ENCODE assay signal across 10 cellular contexts in the genomic region with DNA sequence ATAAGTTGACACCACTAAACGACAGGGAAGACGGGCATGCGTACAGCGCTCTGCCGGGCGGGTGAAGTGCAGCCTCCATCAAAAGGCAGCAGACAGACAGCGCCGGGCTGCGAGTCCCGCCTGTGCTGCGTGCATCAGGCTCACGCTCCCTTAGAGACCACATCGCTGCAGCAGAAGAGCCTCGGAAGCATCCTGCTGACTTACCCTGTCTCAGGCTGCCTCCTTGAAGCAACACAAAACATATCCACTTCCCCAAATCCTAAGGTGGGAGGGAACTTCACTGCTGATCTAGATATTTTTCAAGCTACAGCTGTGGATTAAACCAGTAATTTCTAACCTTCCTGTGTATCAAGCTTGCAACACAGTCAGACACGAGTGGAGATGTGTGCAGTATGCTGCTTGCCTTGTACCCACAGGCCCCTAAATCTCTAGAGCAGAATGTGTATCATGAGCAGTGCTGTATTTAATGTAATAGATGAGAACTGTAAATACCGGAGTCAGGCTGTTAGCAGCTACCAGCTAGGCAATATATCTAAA. TPM values are rescaled to one million over a fixed set of nuclear protein-coding genes. Genes with fewer than 3 reads are reported as not detected.
DNase-seq lines count a peak whose midpoint lies in the region; ATAC-seq and TF ChIP-seq lines count a peak whose summit lies in the region.
"Had no signal": no experiment of that assay in that cellular context is flagged by ENCODE, and none has a peak within 500 bp of the region (broad histone marks: within the 10 kb centered on the region; RNA-seq: fewer than 3 reads in every experiment).

No MANE protein-coding gene starts in this region.

- DNase-seq in NCI-H2171 treated with DMSO at 0.1 percent for 48 hours (lab: John Stamatoyannopoulos, UW): peak; percentile 94
- peak; percentile 48 for DNase-seq in SK-N-SH
- no peak for DNase-seq in GM13977 (ENCODE audit: low spot score)
- DNase-seq in kidney tubule cell (ENCODE audit: low spot score): no peak
- DNase-seq in GOT3 (lab: John Stamatoyannopoulos, UW): no peak
- DNase-seq: IMR-90, Right ventricle myocardium superior had no signal

- TF ChIP-seq RAD21 in SK-N-SH (IDR thresholded peaks at IDR 0.05; ENCODE audit: low read length): 0 out of 2 replicates have a peak, but pooled peaks have one; percentile 8

- no peaks in the 10 kb centered on the region for H3K9me2 ChIP-seq in SK-N-SH

- no peaks in the 10 kb centered on the region for H3K79me2 ChIP-seq in SK-N-SH (ENCODE audit: insufficient read depth)

- peaks cover 19% of the 10 kb centered on the region; the same call in 1 of the 2 replicates for H3K27me3 ChIP-seq in HUES64 (ENCODE audit: insufficient read depth, low read length)
- no peaks in the 10 kb centered on the region for H3K27me3 ChIP-seq in SK-N-SH (ENCODE audit: insufficient read depth)
- H3K27me3 ChIP-seq in layer of hippocampus (ENCODE audit: control insufficient read depth, insufficient read depth, low read length): no peaks in the 10 kb centered on the region

- no peaks in the 10 kb centered on the region for H3K9me3 ChIP-seq in HUES64 (ENCODE audit: insufficient read depth, low read depth, low read length)
- H3K9me3 ChIP-seq in SK-N-SH: no peaks in the 10 kb centered on the region

- peak overlapping the region; percentile 20; the same call in 1 of the 2 replicates for H3K4me3 ChIP-seq in HUES64 (ENCODE audit: low read length)
- H3K4me3 ChIP-seq in SK-N-SH (ENCODE audit: low read depth in 2 of 2, low read length in 1 of 2): peak overlapping the region in 1 of 2 experiments; percentile 52; a peak in 2 of 4 replicates

- peak in 1 of 2 experiments; percentile 16; a peak in 1 of 4 replicates for TF ChIP-seq EP300 in SK-N-SH (IDR thresholded peaks at IDR 0.05; ENCODE audit: borderline replicate concordance in 1 of 2, low read depth in 1 of 2, low read length in 1 of 2)

- POLR2A ChIA-PET in SK-N-SH (lab: Yijun Ruan, JAX): interaction anchor here (0.8 to 1.7 kb wide), 8 partner anchors 8 to 1053 kb away, joined by 3 to 7 read pairs (median 4); a partner anchor contains a TSS

- in situ Hi-C loops in GM13977 (cut with MboI; ENCODE audit: low pct_unique_long_range_greater_than_20kb, low sequenced_read_pairs, unreplicated experiment): no loop called here

- WGBS in HUES64: 26% methylated on average over 15 of the region's 16 CpGs
- 7% methylated on average over 16 of the region's 16 CpGs for WGBS in SK-N-SH (ENCODE audit: low lambda C conversion rate)

- H3K9ac ChIP-seq in HUES64 (ENCODE audit: low read depth, low read length) (no peak overlapping the region), SK-N-SH (no peak overlapping the region)

- H3K27ac ChIP-seq in HUES64 (ENCODE audit: low read depth, low read length): no peak overlapping the region
- H3K27ac ChIP-seq in SK-N-SH (ENCODE audit: low read depth in 2 of 2, low read length in 1 of 2): peak overlapping the region in 1 of 2 experiments; percentile 100; a peak in 2 of 4 replicates
- H3K27ac ChIP-seq in layer of hippocampus (ENCODE audit: low read depth, low read length): peak overlapping the region; percentile 46

- peaks cover 27% of the 10 kb centered on the region for H3K4me1 ChIP-seq in HUES64 (ENCODE audit: insufficient read depth, low read length)
- peaks cover 0 to 42% of the 10 kb centered on the region in 2 experiments; a peak in 2 of 4 replicates for H3K4me1 ChIP-seq in SK-N-SH (ENCODE audit: control insufficient read depth in 1 of 2, insufficient read depth in 2 of 2, low read depth in 1 of 2, low read length in 1 of 2)

- H3F3A ChIP-seq in SK-N-SH (replicated peaks; ENCODE audit: insufficient read depth): no peaks in the 10 kb centered on the region

- H3K4me2 ChIP-seq in SK-N-SH: peak overlapping the region; percentile 13; the same call in 1 of the 2 replicates

- ATAC-seq in HG02623 (IDR thresholded peaks at IDR 0.05; ENCODE audit: unreplicated experiment): no peak

- CTCF ChIA-PET in SK-N-SH (lab: Yijun Ruan, JAX): interaction anchor here (0.9 to 3.1 kb wide), 13 partner anchors 14 to 522 kb away, joined by 3 to 11 read pairs (median 4); no protein-coding TSS in a partner anchor

- H2AFZ ChIP-seq in SK-N-SH (ENCODE audit: low read depth): no peak overlapping the region

- no peaks in the 10 kb centered on the region for H3K36me3 ChIP-seq in HUES64 (ENCODE audit: insufficient read depth, low read length)
- H3K36me3 ChIP-seq in SK-N-SH (replicated peaks in 1 of 2; ENCODE audit: control insufficient read depth in 1 of 2, insufficient read depth in 2 of 2, low read length in 1 of 2): no peaks in the 10 kb centered on the region

- no peak for TF ChIP-seq CTCF in SK-N-SH (IDR thresholded peaks at IDR 0.05)
- TF ChIP-seq CTCF in GM13977 (IDR thresholded peaks at IDR 0.05; ENCODE audit: extremely low read depth, insufficient read depth, missing control alignments): no peak

- H4K20me1 ChIP-seq in SK-N-SH (ENCODE audit: insufficient read depth): no peaks in the 10 kb centered on the region

TF ChIP-seq in SK-N-SH, 30 proteins besides CTCF, POLR2A, EP300 and RAD21:
- TF ChIP-seq FOSL2 (IDR thresholded peaks at IDR 0.05; ENCODE audit: borderline replicate concordance, low read depth) (no peak), SIN3A (IDR thresholded peaks at IDR 0.05; ENCODE audit: borderline replicate concordance, low read depth, low read length) (no peak), FOXM1 (IDR thresholded peaks at IDR 0.05; ENCODE audit: low read depth) (no peak), ELF1 (IDR thresholded peaks at IDR 0.05) (no peak), CHD2 (IDR thresholded peaks at IDR 0.05; ENCODE audit: low read length, partially characterized antibody) (peak; percentile 65), RFX5 (IDR thresholded peaks at IDR 0.05; ENCODE audit: low read length) (0 out of 2 replicates have a peak, but pooled peaks have one; percentile 39), NFIC (IDR thresholded peaks at IDR 0.05; ENCODE audit: borderline replicate concordance) (no peak), NRF1 (IDR thresholded peaks at IDR 0.05; ENCODE audit: low read depth, low read length) (peak; percentile 55; the same call in 1 of the 2 replicates), MXI1 (IDR thresholded peaks at IDR 0.05; ENCODE audit: low read depth, low read length) (peak; percentile 64; the same call in 1 of the 2 replicates), EZH2phosphoT487 (IDR thresholded peaks at IDR 0.05; ENCODE audit: borderline replicate concordance, low read depth) (no peak), SMC3 (IDR thresholded peaks at IDR 0.05; ENCODE audit: low read depth, low read length) (peak; percentile 0; the same call in 1 of the 2 replicates), TEAD4 (IDR thresholded peaks at IDR 0.05; ENCODE audit: borderline replicate concordance, insufficient read depth) (no peak), TAF1 (IDR thresholded peaks at IDR 0.05; ENCODE audit: borderline replicate concordance, low read depth, low read length) (no peak), RCOR1 (IDR thresholded peaks at IDR 0.05; ENCODE audit: low read length) (0 out of 2 replicates have a peak, but pooled peaks have one; percentile 21), RXRA (IDR thresholded peaks at IDR 0.05; ENCODE audit: borderline replicate concordance, low read depth) (no peak)
- TF ChIP-seq, protein P1, sequence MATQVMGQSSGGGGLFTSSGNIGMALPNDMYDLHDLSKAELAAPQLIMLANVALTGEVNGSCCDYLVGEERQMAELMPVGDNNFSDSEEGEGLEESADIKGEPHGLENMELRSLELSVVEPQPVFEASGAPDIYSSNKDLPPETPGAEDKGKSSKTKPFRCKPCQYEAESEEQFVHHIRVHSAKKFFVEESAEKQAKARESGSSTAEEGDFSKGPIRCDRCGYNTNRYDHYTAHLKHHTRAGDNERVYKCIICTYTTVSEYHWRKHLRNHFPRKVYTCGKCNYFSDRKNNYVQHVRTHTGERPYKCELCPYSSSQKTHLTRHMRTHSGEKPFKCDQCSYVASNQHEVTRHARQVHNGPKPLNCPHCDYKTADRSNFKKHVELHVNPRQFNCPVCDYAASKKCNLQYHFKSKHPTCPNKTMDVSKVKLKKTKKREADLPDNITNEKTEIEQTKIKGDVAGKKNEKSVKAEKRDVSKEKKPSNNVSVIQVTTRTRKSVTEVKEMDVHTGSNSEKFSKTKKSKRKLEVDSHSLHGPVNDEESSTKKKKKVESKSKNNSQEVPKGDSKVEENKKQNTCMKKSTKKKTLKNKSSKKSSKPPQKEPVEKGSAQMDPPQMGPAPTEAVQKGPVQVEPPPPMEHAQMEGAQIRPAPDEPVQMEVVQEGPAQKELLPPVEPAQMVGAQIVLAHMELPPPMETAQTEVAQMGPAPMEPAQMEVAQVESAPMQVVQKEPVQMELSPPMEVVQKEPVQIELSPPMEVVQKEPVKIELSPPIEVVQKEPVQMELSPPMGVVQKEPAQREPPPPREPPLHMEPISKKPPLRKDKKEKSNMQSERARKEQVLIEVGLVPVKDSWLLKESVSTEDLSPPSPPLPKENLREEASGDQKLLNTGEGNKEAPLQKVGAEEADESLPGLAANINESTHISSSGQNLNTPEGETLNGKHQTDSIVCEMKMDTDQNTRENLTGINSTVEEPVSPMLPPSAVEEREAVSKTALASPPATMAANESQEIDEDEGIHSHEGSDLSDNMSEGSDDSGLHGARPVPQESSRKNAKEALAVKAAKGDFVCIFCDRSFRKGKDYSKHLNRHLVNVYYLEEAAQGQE (IDR thresholded peaks at IDR 0.05; ENCODE audit: low read depth, low read length): no peak

RNA-seq across cellular contexts. Expression of a gene that starts 6.4 kb away (rescaled TPM):
- polyA plus RNA-seq in HUES64 (2013, experiment 1 of 2): 0.35 TPM
- 0.25 TPM for polyA plus RNA-seq in HUES64 (2013, experiment 2 of 2)
- 0.20 and 1.2 TPM in 2 replicates for polyA plus RNA-seq in SK-N-SH (2012; rRNA removed)
- 0.80 and 1.00 TPM in 2 replicates for polyA plus RNA-seq in SK-N-SH (2012; cell fraction: cytosol; rRNA removed)
- polyA plus RNA-seq in SK-N-SH (2012; cell fraction: nucleus; rRNA removed): 1.5 and 2.2 TPM in 2 replicates
- polyA plus RNA-seq: IMR-90 had no signal

Comparison
In these comparisons a context has a peak if more than half of its experiments do, and no peak if none do; other contexts are left out.
1. DNase-seq: peak in NCI-H2171 treated with DMSO at 0.1 percent for 48 hours (single experiment) and SK-N-SH (single experiment); none in GM13977 (single experiment), kidney tubule cell (single experiment) and GOT3 (single experiment).